In genomic region chr3:5133689-5134088, GRCh38 we compare ENCODE assay signal across 17 cellular contexts. TPM values are rescaled to one million over a fixed set of nuclear protein-coding genes. Genes with fewer than 3 reads are reported as not detected.
DNase-seq lines count a peak whose midpoint lies in the region; ATAC-seq and TF ChIP-seq lines count a peak whose summit lies in the region.
"Had no signal": no experiment of that assay in that cellular context is flagged by ENCODE, and none has a peak within 500 bp of the region (broad histone marks: within the 10 kb centered on the region; RNA-seq: fewer than 3 reads in every experiment).

No MANE protein-coding gene starts in this region.

- H3K79me2 ChIP-seq in GM23338 (replicated peaks; ENCODE audit: insufficient read depth) = peaks cover 100% of the 10 kb centered on the region

- no peak for DNase-seq in activated CD4-positive, alpha-beta T cell treated with anti-CD3 and anti-CD28 coated beads for 36 hours
- DNase-seq in activated CD4-positive, alpha-beta T cell treated with anti-CD3 and anti-CD28 coated beads for 48 hours = no peak
- no peak for DNase-seq in GM23338 (ENCODE audit: low spot score)
- DNase-seq in chondrocyte (ENCODE audit: low spot score) = no peak
- no peak for DNase-seq in psoas muscle
- DNase-seq in hypothalamus (lab: John Stamatoyannopoulos, UW) = no peak
- DNase-seq: activated CD8-positive, alpha-beta memory T cell treated with anti-CD3 and anti-CD28 coated beads, Interleukin-2, amount 10 ng/mL, durations not matched to agents 7 days and 5 days; islet precursor cell; NCI-H1417 treated with DMSO at 0.1 percent for 48 hours; NCI-H82; stimulated activated CD4-positive, alpha-beta T cell treated with anti-CD3 and anti-CD28 coated beads, Interleukin-2, amount 100 ng/mL, for 24 hours had no signal

- no peaks in the 10 kb centered on the region for H3K36me3 ChIP-seq in GM23338 (ENCODE audit: insufficient read depth)
- H3K36me3 ChIP-seq in psoas muscle (ENCODE audit: insufficient read depth in 1 of 2, low read depth in 1 of 2) = peaks cover 0 to 5% of the 10 kb centered on the region in 2 donors

- peaks cover 44% of the 10 kb centered on the region for H3K4me1 Mint-ChIP-seq in activated CD4-positive, alpha-beta T cell treated with anti-CD3 and anti-CD28 coated beads for 36 hours
- H3K4me1 Mint-ChIP-seq in GM23338 (peaks cover 44% of the 10 kb centered on the region), chondrocyte (ENCODE audit: low read depth) (peaks cover 48% of the 10 kb centered on the region)

- intact Hi-C loops in activated CD4-positive, alpha-beta T cell treated with anti-CD3 and anti-CD28 coated beads for 36 hours (cut with DNase I, micrococcal nuclease) = loop anchor here in 1 of 2 experiments (10.0 kb wide), 1 partner anchor 291 kb away; no protein-coding TSS in a partner anchor
- intact Hi-C loops in psoas muscle (cut with DNase I) = no loop called here

- POLR2A ChIA-PET in activated CD4-positive, alpha-beta T cell treated with anti-CD3 and anti-CD28 coated beads for 36 hours (lab: Charles Lee) = no interaction called here

- H3K4me2 ChIP-seq in GM23338 = peak overlapping the region; percentile 60

- TF ChIP-seq CTCF in GM23338 (conservative IDR thresholded peaks at IDR 0.05; ENCODE audit: low read depth in 2 of 2) = no peak
- TF ChIP-seq CTCF in chondrocyte (IDR thresholded peaks at IDR 0.05) = no peak
- no peak for TF ChIP-seq CTCF in psoas muscle (IDR thresholded peaks at IDR 0.05)

- no peaks in the 10 kb centered on the region for H3K27me3 Mint-ChIP-seq in activated CD4-positive, alpha-beta T cell treated with anti-CD3 and anti-CD28 coated beads for 36 hours
- H3K27me3 Mint-ChIP-seq in GM23338 (ENCODE audit: insufficient read depth, low read depth, poor library complexity) = no peaks in the 10 kb centered on the region
- no peaks in the 10 kb centered on the region for H3K27me3 Mint-ChIP-seq in chondrocyte (ENCODE audit: low read depth)
- H3K27me3 Mint-ChIP-seq: activated CD8-positive, alpha-beta memory T cell treated with anti-CD3 and anti-CD28 coated beads, Interleukin-2, amount 10 ng/mL, durations not matched to agents 7 days and 5 days had no signal

- H3K4me1 ChIP-seq in GM23338 (ENCODE audit: insufficient read depth) (peaks cover 32% of the 10 kb centered on the region), psoas muscle (peaks cover 73% of the 10 kb centered on the region)

- H4K20me1 ChIP-seq in GM23338 (replicated peaks; ENCODE audit: insufficient read depth) = peaks cover 13% of the 10 kb centered on the region; the same call in 1 of the 2 replicates

- H3K27me3 ChIP-seq in GM23338 (ENCODE audit: insufficient read depth) (no peaks in the 10 kb centered on the region), psoas muscle (ENCODE audit: insufficient read depth in 3 of 3, low read length in 2 of 3) (no peaks in the 10 kb centered on the region)

- CTCF ChIA-PET in activated CD4-positive, alpha-beta T cell treated with anti-CD3 and anti-CD28 coated beads for 36 hours (lab: Charles Lee) = interaction anchor here (1.7 kb wide), 1 partner anchor 10 kb away, joined by 6 read pairs; no protein-coding TSS in a partner anchor

- H3K27ac Mint-ChIP-seq in activated CD4-positive, alpha-beta T cell treated with anti-CD3 and anti-CD28 coated beads for 36 hours = peak overlapping the region; percentile 16
- peak overlapping the region; percentile 72 for H3K27ac Mint-ChIP-seq in GM23338
- H3K27ac Mint-ChIP-seq in chondrocyte (ENCODE audit: unreplicated experiment) = peak overlapping the region; percentile 49

- H3K27ac ChIP-seq in GM23338 (ENCODE audit: low read depth) (peak overlapping the region; percentile 34), psoas muscle (peak overlapping the region; percentile 18)
- H3K27ac ChIP-seq: 22Rv1, C4-2B, VCaP had no signal

- no peak overlapping the region for H2AFZ ChIP-seq in GM23338

- H3K36me3 Mint-ChIP-seq in activated CD4-positive, alpha-beta T cell treated with anti-CD3 and anti-CD28 coated beads for 36 hours (ENCODE audit: low read depth) = peaks cover 11% of the 10 kb centered on the region
- H3K36me3 Mint-ChIP-seq in GM23338 (ENCODE audit: low read depth) = no peaks in the 10 kb centered on the region
- no peaks in the 10 kb centered on the region for H3K36me3 Mint-ChIP-seq in chondrocyte (ENCODE audit: low read depth)

- 61 to 74% (median 62%) methylated on average over 3 of the region's 3 CpGs for whole genome bisulfite sequencing in psoas muscle, 3 donors

- no peak overlapping the region for H3K4me3 Mint-ChIP-seq in activated CD4-positive, alpha-beta T cell treated with anti-CD3 and anti-CD28 coated beads for 36 hours
- H3K4me3 Mint-ChIP-seq in GM23338 = peak overlapping the region; percentile 25; the same call in 2 of the 3 replicates
- H3K4me3 Mint-ChIP-seq in chondrocyte (ENCODE audit: unreplicated experiment) = no peak overlapping the region
- H3K4me3 Mint-ChIP-seq: activated CD8-positive, alpha-beta memory T cell treated with anti-CD3 and anti-CD28 coated beads, Interleukin-2, amount 10 ng/mL, durations not matched to agents 7 days and 5 days had no signal

- no peak for ATAC-seq in activated CD4-positive, alpha-beta T cell treated with anti-CD3 and anti-CD28 coated beads for 36 hours
- ATAC-seq in GM23338 (peak; percentile 50), psoas muscle (peak in 2 of 4 donors; percentile 28 to 37), HG02759 (IDR thresholded peaks at IDR 0.05; ENCODE audit: unreplicated experiment) (no peak), HG03135 (IDR thresholded peaks at IDR 0.05; ENCODE audit: unreplicated experiment) (no peak)
- ATAC-seq: activated CD8-positive, alpha-beta memory T cell treated with anti-CD3 and anti-CD28 coated beads, Interleukin-2, amount 10 ng/mL, durations not matched to agents 7 days and 5 days; sciatic nerve had no signal

- H3K9me3 Mint-ChIP-seq in activated CD4-positive, alpha-beta T cell treated with anti-CD3 and anti-CD28 coated beads for 36 hours (ENCODE audit: low read depth) = no peaks in the 10 kb centered on the region
- H3K9me3 Mint-ChIP-seq in GM23338 (no peaks in the 10 kb centered on the region; the same call in 2 of the 3 replicates), chondrocyte (ENCODE audit: low read depth) (no peaks in the 10 kb centered on the region)

- no peaks in the 10 kb centered on the region for H3K9me2 ChIP-seq in GM23338 (ENCODE audit: insufficient read depth)

- H3F3A ChIP-seq in GM23338 (replicated peaks; ENCODE audit: low read depth) = no peaks in the 10 kb centered on the region

- H3K9me3 ChIP-seq in psoas muscle = no peaks in the 10 kb centered on the region

- peak overlapping the region; percentile 29; the same call in 1 of the 2 replicates for H3K4me3 ChIP-seq in GM23338
- no peak overlapping the region for H3K4me3 ChIP-seq in psoas muscle

TF ChIP-seq in GM23338, 12 proteins besides CTCF, POLR2A, EP300 and RAD21 (continues in another document):
- TF ChIP-seq ZNF331 (CRISPR knock-in tag; IDR thresholded peaks at IDR 0.05; ENCODE audit: low read depth) = no peak
- TF ChIP-seq JUNB (IDR thresholded peaks at IDR 0.05; ENCODE audit: unreplicated experiment) = no peak
- no peak for TF ChIP-seq EZH2 (IDR thresholded peaks at IDR 0.05; ENCODE audit: low read depth, unreplicated experiment)
- TF ChIP-seq EZH2phosphoT487 (IDR thresholded peaks at IDR 0.05; ENCODE audit: unreplicated experiment) = no peak
- TF ChIP-seq ZNF114 (CRISPR knock-in tag; IDR thresholded peaks at IDR 0.05) = no peak
- no peak for TF ChIP-seq REST (IDR thresholded peaks at IDR 0.05; ENCODE audit: unreplicated experiment)

RNA-seq across cellular contexts. Expression of gene ARL8B, which starts 11.6 kb away (rescaled TPM):
- total RNA-seq in activated CD4-positive, alpha-beta T cell treated with anti-CD3 and anti-CD28 coated beads for 36 hours = 10 to 100 TPM; 44.7 to 45.1 TPM
- total RNA-seq in GM23338 (2014; rRNA removed; shearing (Covaris generic)) = 25.5 and 28.3 TPM in 2 replicates
- polyA plus RNA-seq in GM23338 (2016; fragmentation: Nextera tagmentation; extraction: Ambion mirVana) = 31.5 and 40.8 TPM in 2 replicates
- total RNA-seq in chondrocyte = 50.7 to 65.8 TPM (median 61.6 TPM) in 3 replicates
- 100 to 1,000 TPM in 2 of 4 donors, 10 to 100 TPM in 2; 35.1 to 154 (median 109) TPM for total RNA-seq in psoas muscle
- polyA plus RNA-seq in psoas muscle = 100 to 1,000 TPM; 140 to 266 (median 178) TPM

RNA-seq across cellular contexts. Expression of gene EDEM1, which starts 53.8 kb away (rescaled TPM):
- total RNA-seq in activated CD4-positive, alpha-beta T cell treated with anti-CD3 and anti-CD28 coated beads for 36 hours = 100 to 1,000 TPM; 105 to 175 TPM
- total RNA-seq in GM23338 (2014; rRNA removed; shearing (Covaris generic)) = 10.4 and 36.7 TPM in 2 replicates
- 2.2 and 2.3 TPM in 2 replicates for polyA plus RNA-seq in GM23338 (2016; fragmentation: Nextera tagmentation; extraction: Ambion mirVana)
- 39.0 to 51.2 TPM (median 49.1 TPM) in 3 replicates for total RNA-seq in chondrocyte
- 10 to 100 TPM in 1 of 4 donors, 1 to 10 TPM in 3; 5.5 to 11.7 (median 6.5) TPM for total RNA-seq in psoas muscle
- polyA plus RNA-seq in psoas muscle = 1 to 10 TPM; 2.6 to 6.4 (median 5.4) TPM

Comparison
In these comparisons a context has a peak if more than half of its experiments do, and no peak if none do; other contexts are left out.
1. H3K27ac Mint-ChIP-seq: peak in every context shown above with its lines; median percentile 72 in GM23338; 49 in chondrocyte; 16 in activated CD4-positive, alpha-beta T cell treated with anti-CD3 and anti-CD28 coated beads for 36 hours.